ENCODE assay signal across 16 cellular contexts in the genomic region with DNA sequence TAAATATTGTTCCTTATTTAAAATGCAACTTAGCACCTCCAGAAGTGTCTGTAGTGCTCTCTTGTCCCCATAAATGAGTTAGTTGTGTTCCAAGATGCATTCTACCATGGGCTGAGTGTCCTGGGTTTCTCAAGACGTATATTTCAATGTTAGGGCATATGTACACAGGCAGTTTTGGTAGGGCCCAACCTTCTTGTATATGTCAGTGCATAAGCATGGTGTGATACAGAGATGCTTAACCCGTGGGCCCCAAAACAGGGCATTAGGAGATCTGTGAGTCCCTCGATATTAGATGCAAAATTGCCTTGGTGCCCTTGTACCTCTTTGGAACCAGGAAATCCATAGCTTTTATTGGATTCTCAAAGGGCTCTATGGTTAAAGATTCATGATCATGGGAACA.
DNase-seq lines count a peak whose midpoint lies in the region; ATAC-seq and TF ChIP-seq lines count a peak whose summit lies in the region.
"Had no signal": no experiment of that assay in that cellular context is flagged by ENCODE, and none has a peak within 500 bp of the region (broad histone marks: within the 10 kb centered on the region; RNA-seq: fewer than 3 reads in every experiment).

No MANE protein-coding gene starts in this region.

- H3K79me1 ChIP-seq in H9 (ENCODE audit: insufficient read depth, low read depth, low read length, poor library complexity, severe bottlenecking), result no peaks in the 10 kb centered on the region

- no TSS peak for BruUV-seq in Caco-2 (replicated peaks; lab: Mats Ljungman, UMichigan)

- no peaks in the 10 kb centered on the region for H3K36me3 ChIP-seq in hepatocyte (replicated peaks; ENCODE audit: insufficient read depth, low read depth)
- no peaks in the 10 kb centered on the region for H3K36me3 ChIP-seq in sigmoid colon
- H3K36me3 ChIP-seq in Caco-2 (ENCODE audit: control insufficient read depth, insufficient read depth, low read length), result no peaks in the 10 kb centered on the region
- H3K36me3 ChIP-seq in Peyer's patch, result no peaks in the 10 kb centered on the region

- no peak overlapping the region for H4K91ac ChIP-seq in H9 (ENCODE audit: insufficient read length, low read depth, low read length)

- H3K27ac ChIP-seq in H9 (ENCODE audit: insufficient read length, low read depth, low read length), result no peak overlapping the region
- H3K27ac ChIP-seq in hepatocyte, result peak overlapping the region; percentile 86
- peak overlapping the region; percentile 8 to 69 (median 55) for H3K27ac ChIP-seq in sigmoid colon
- H3K27ac ChIP-seq in Peyer's patch, result peak overlapping the region in 1 of 4 donors; percentile 40

- H3K9me3 Mint-ChIP-seq in H9 (no peaks in the 10 kb centered on the region; a peak in 1 of 5 replicates), Caco-2 (ENCODE audit: unreplicated experiment) (no peaks in the 10 kb centered on the region)
- H3K9me3 Mint-ChIP-seq: IgD-negative memory B cell, nephron had no signal

- H4K5ac ChIP-seq in H9 (ENCODE audit: insufficient read length, low read depth, low read length), result no peak overlapping the region

- H2BK120ac ChIP-seq in H9 (ENCODE audit: low read depth, low read length, poor library complexity, severe bottlenecking), result no peak overlapping the region

- DNase-seq in H9 (no peak), hepatocyte (ENCODE audit: low spot score) (no peak), sigmoid colon (no peak), H4 (ENCODE audit: low spot score) (no peak), Caco-2 (no peak), Peyer's patch (no peak)
- DNase-seq: activated CD4-positive, alpha-beta T cell treated with anti-CD3 and anti-CD28 coated beads for 4 hours; activated CD8-positive, alpha-beta memory T cell treated with anti-CD3 and anti-CD28 coated beads, Interleukin-2, amount 50 U/mL, for 4 hours; cortex of kidney; NCI-H2081 treated with DMSO at 0.1 percent for 48 hours; NCI-H510A treated with DMSO at 0.1 percent for 48 hours; retina had no signal

- H3K36me3 Mint-ChIP-seq in H9 (ENCODE audit: insufficient read depth in 1 of 3, low read depth in 3 of 3), result no peaks in the 10 kb centered on the region
- no peaks in the 10 kb centered on the region for H3K36me3 Mint-ChIP-seq in Caco-2 (ENCODE audit: insufficient read depth, unreplicated experiment)
- H3K36me3 Mint-ChIP-seq: IgD-negative memory B cell had no signal

- H3K79me2 ChIP-seq in H9 (ENCODE audit: insufficient read depth, low read length), result no peaks in the 10 kb centered on the region
- H3K79me2 ChIP-seq in hepatocyte, result no peaks in the 10 kb centered on the region

- no peaks in the 10 kb centered on the region for H3K23me2 ChIP-seq in H9 (ENCODE audit: insufficient read length, low read depth, low read length, poor library complexity, severe bottlenecking)

- TF ChIP-seq CTCF in H9 (conservative IDR thresholded peaks at IDR 0.05) (no peak), hepatocyte (IDR thresholded peaks at IDR 0.05; ENCODE audit: poor library complexity) (no peak), sigmoid colon (IDR thresholded peaks at IDR 0.05) (no peak), Caco-2 (IDR thresholded peaks at IDR 0.05; ENCODE audit: insufficient read depth in 1 of 2, low read depth in 1 of 2, low read length in 1 of 2, severe bottlenecking in 1 of 2, unreplicated experiment in 1 of 2) (no peak), Peyer's patch (IDR thresholded peaks at IDR 0.05) (no peak)

- no peaks in the 10 kb centered on the region for H3K9me2 ChIP-seq in hepatocyte (replicated peaks; ENCODE audit: insufficient read depth)

- no peak overlapping the region for H3K4ac ChIP-seq in H9 (ENCODE audit: low read depth, low read length)

- intact Hi-C loops in sigmoid colon (cut with DNase I) (no loop called here), Caco-2 (cut with micrococcal nuclease; ENCODE audit: unreplicated experiment) (no loop called here)

- no peaks in the 10 kb centered on the region for H3K27me3 ChIP-seq in H9 (ENCODE audit: insufficient read depth, low read length)
- no peaks in the 10 kb centered on the region for H3K27me3 ChIP-seq in hepatocyte
- H3K27me3 ChIP-seq in sigmoid colon, result no peaks in the 10 kb centered on the region
- H3K27me3 ChIP-seq in Caco-2 (replicated peaks; ENCODE audit: control insufficient read depth, insufficient read depth, low read length), result no peaks in the 10 kb centered on the region
- no peaks in the 10 kb centered on the region for H3K27me3 ChIP-seq in Peyer's patch

- POLR2A ChIA-PET in Caco-2 (lab: Charles Lee), result no interaction called here

- H3K4me1 ChIP-seq in H9 (ENCODE audit: insufficient read depth, low read length), result no peaks in the 10 kb centered on the region
- H3K4me1 ChIP-seq in hepatocyte (ENCODE audit: insufficient read depth), result peaks cover 39% of the 10 kb centered on the region
- H3K4me1 ChIP-seq in sigmoid colon, result peaks cover 0 to 11% (median 5%) of the 10 kb centered on the region in 4 donors
- H3K4me1 ChIP-seq in Caco-2, result peaks cover 12% of the 10 kb centered on the region
- H3K4me1 ChIP-seq in Peyer's patch, result peaks cover 0 to 20% (median 0%) of the 10 kb centered on the region in 4 donors

- no peak overlapping the region for H2AK5ac ChIP-seq in H9 (ENCODE audit: insufficient read length, low read length)

- peaks cover 13 to 23% of the 10 kb centered on the region in 2 experiments for H3K4me1 Mint-ChIP-seq in H9
- H3K4me1 Mint-ChIP-seq in Caco-2 (ENCODE audit: low read depth, unreplicated experiment), result peaks cover 6% of the 10 kb centered on the region
- H3K4me1 Mint-ChIP-seq: IgD-negative memory B cell had no signal

- CTCF ChIA-PET in Caco-2 (lab: Charles Lee), result no interaction called here

- no peak overlapping the region for H2BK12ac ChIP-seq in H9 (ENCODE audit: insufficient read length, low read depth, low read length)

- H4K20me1 ChIP-seq in H9 (ENCODE audit: control insufficient read depth, insufficient read depth, insufficient read length) (no peaks in the 10 kb centered on the region), hepatocyte (ENCODE audit: insufficient read depth, poor library complexity, severe bottlenecking) (no peaks in the 10 kb centered on the region)

- H2AFZ ChIP-seq in H9 (ENCODE audit: low read length) (no peak overlapping the region), hepatocyte (no peak overlapping the region)

- TF ChIP-seq EP300 in sigmoid colon (IDR thresholded peaks at IDR 0.05), result no peak

- H2BK20ac ChIP-seq in H9 (ENCODE audit: low read depth, low read length, poor library complexity, severe bottlenecking), result no peak overlapping the region

- no peak overlapping the region for H4K8ac ChIP-seq in H9 (replicated peaks; ENCODE audit: insufficient read length, low read depth, low read length)

- WGBS in H9 (ENCODE audit: extremely low coverage, insufficient read length, low lambda C conversion rate), result no CpG with 5 or more reads among the region's 3 CpGs
- 91% methylated on average over 3 of the region's 3 CpGs for WGBS in hepatocyte (ENCODE audit: low lambda C conversion rate, missing lambda C conversion rate)
- 91 to 92% methylated on average over 3 of the region's 3 CpGs for WGBS in sigmoid colon, 2 donors

- H3K56ac ChIP-seq in H9 (ENCODE audit: insufficient read length, low read depth, low read length), result no peak overlapping the region

- no peaks in the 10 kb centered on the region for H3K9me3 ChIP-seq in H9 (ENCODE audit: control insufficient read depth, low read depth, low read length)
- H3K9me3 ChIP-seq in hepatocyte (ENCODE audit: low read depth), result no peaks in the 10 kb centered on the region
- no peaks in the 10 kb centered on the region for H3K9me3 ChIP-seq in sigmoid colon
- no peaks in the 10 kb centered on the region for H3K9me3 ChIP-seq in Caco-2
- no peaks in the 10 kb centered on the region for H3K9me3 ChIP-seq in Peyer's patch

- H3K27ac Mint-ChIP-seq in H9 (peak overlapping the region in 2 of 3 experiments; percentile 24 to 65; a peak in 2 of 7 replicates), Caco-2 (ENCODE audit: unreplicated experiment) (no peak overlapping the region)
- H3K27ac Mint-ChIP-seq: IgD-negative memory B cell had no signal

- H3K18ac ChIP-seq in H9 (ENCODE audit: insufficient read length, low read depth, low read length), result no peak overlapping the region

- H2BK15ac ChIP-seq in H9 (ENCODE audit: low read depth, low read length), result no peak overlapping the region

- no peak overlapping the region for H3K9ac ChIP-seq in H9 (ENCODE audit: extremely low read depth, insufficient read length, low read length)

- H3K4me3 ChIP-seq in hepatocyte (no peak overlapping the region), sigmoid colon (no peak overlapping the region), Caco-2 (ENCODE audit: low read depth, low read length) (no peak overlapping the region), Peyer's patch (no peak overlapping the region)

- TF ChIP-seq POLR2A in sigmoid colon (IDR thresholded peaks at IDR 0.05), result no peak
- no peak for TF ChIP-seq POLR2A in Peyer's patch (IDR thresholded peaks at IDR 0.05)

- no peak overlapping the region for H2BK5ac ChIP-seq in H9 (ENCODE audit: insufficient read length, low read length)

- H3K27me3 Mint-ChIP-seq in H9 (ENCODE audit: low read depth) (no peaks in the 10 kb centered on the region), Caco-2 (ENCODE audit: insufficient read depth, unreplicated experiment) (no peaks in the 10 kb centered on the region)
- H3K27me3 Mint-ChIP-seq: IgD-negative memory B cell had no signal

- no peak overlapping the region for H3K4me3 Mint-ChIP-seq in H9
- no peak overlapping the region for H3K4me3 Mint-ChIP-seq in Caco-2 (ENCODE audit: unreplicated experiment)
- H3K4me3 Mint-ChIP-seq: IgD-negative memory B cell, nephron had no signal

- no peak overlapping the region for H3K23ac ChIP-seq in H9 (ENCODE audit: insufficient read length, low read depth, low read length)

- H3K4me2 ChIP-seq in H9 (ENCODE audit: insufficient read depth, insufficient read length, low read length) (no peak overlapping the region), hepatocyte (no peak overlapping the region)

- no peak overlapping the region for H3K14ac ChIP-seq in H9 (ENCODE audit: insufficient read depth, low read length)

- ATAC-seq in SK-N-SH treated with all-trans-retinoic acid at 6 μM for 48 hours (peak; percentile 6), GM21381 (IDR thresholded peaks at IDR 0.05; ENCODE audit: unreplicated experiment) (no peak)

- no peak overlapping the region for H3T11ph ChIP-seq in H9 (ENCODE audit: low read length)

TF ChIP-seq in SK-N-SH treated with all-trans-retinoic acid at 6 μM for 48 hours, 23 proteins besides CTCF, POLR2A, EP300 and RAD21 (continues in another document):
- TF ChIP-seq CREB5 (CRISPR knock-in tag; IDR thresholded peaks at IDR 0.05; ENCODE audit: low read depth) (no peak), ZNF70 (CRISPR knock-in tag; IDR thresholded peaks at IDR 0.05) (no peak), ISL1 (CRISPR knock-in tag; IDR thresholded peaks at IDR 0.05) (no peak)
